In the genomic region with DNA sequence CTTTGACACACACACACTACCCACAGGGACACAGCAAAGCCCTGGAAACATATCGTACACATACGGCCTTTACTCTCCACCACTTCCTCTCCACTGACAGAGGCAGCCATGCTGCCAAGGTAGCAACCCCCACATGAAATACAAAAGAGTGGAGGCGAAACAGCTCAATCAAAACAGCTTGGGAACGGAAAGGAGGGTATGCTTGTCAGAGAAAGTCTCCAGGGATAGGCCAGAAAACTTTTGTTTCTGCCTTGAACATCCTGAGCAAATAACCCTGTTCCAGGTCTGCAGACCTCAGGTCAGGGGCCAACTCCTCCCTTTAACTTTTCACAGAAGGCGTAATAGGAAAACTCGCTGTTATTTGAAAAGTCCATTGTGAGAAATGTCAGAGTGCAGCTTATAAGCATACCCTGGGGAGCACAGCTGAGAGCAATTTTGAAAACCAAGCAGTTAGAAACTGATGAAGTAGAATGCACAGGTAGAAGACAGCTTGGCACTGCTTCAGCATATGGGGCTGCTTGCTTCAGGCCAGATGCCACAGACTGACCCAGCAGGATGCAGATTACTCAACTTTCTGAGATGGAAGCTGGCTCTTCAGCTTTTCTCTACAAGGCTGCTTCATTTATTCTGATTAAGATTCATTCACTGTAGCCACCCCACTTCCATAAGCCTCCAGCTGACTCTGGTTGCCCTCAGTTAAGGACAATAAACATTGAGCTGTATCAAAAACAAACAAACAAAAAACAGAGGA, we compare ENCODE assay signal across 1 cellular context.
TF ChIP-seq lines count a peak whose summit lies in the region.

No MANE protein-coding gene starts in this region.

TF ChIP-seq in H1, 55 proteins besides CTCF, POLR2A, EP300 and RAD21:
- TF ChIP-seq GABPA (IDR thresholded peaks at IDR 0.05; ENCODE audit: borderline replicate concordance, insufficient read depth, low read length) (no peak), CEBPB (IDR thresholded peaks at IDR 0.05; ENCODE audit: low read depth, low read length) (peak; percentile 55; the same call in 1 of the 2 replicates), KDM1A (IDR thresholded peaks at IDR 0.05; ENCODE audit: borderline replicate concordance, low read length) (no peak), CREB1 (IDR thresholded peaks at IDR 0.05) (no peak), EZH2 (IDR thresholded peaks at IDR 0.05; ENCODE audit: low read depth, low read length, severe bottlenecking) (no peak)
